ENCODE assay signal across 21 cellular contexts in the genomic region with DNA sequence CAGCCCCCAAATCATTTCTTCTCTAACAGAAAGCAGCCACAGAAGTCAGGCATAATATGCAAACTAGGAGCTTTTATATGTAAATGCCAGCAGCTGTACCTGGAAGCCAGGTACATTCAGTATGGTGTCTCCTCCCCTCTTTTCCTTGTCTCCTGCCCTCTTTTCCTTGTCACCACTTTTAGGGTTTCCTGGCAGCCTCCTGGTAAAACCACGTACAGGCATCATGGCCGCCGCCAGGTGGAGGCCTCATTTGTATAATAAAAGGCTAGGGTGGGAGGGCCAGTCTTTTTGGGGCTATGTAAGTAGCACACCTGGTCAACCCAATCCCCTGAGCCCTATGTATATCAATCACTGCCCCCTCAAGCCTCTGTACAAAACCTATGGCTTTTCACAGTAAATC.
"Had no signal": no experiment of that assay in that cellular context is flagged by ENCODE, and none has a peak within 500 bp of the region (broad histone marks: within the 10 kb centered on the region; RNA-seq: fewer than 3 reads in every experiment).

No MANE protein-coding gene starts in this region.

- H3K9me3 Mint-ChIP-seq: activated T-helper 1 cell treated with anti-CD3 and anti-CD28 coated beads, Interleukin-12 subunit alpha, Interleukin-12 subunit beta, Interleukin-2, Interleukin-4 antibody, amounts not matched to agents 30 ng/mL and 10 ng/mL and 1 ng/mL, durations not matched to agents 14 hours and 24 hours and 36 hours; nephron had no signal

- H3K27me3 ChIP-seq: gastrocnemius medialis, heart left ventricle, tibial nerve, vagina had no signal

- H3K27ac Mint-ChIP-seq: activated T-helper 1 cell treated with anti-CD3 and anti-CD28 coated beads, Interleukin-12 subunit alpha, Interleukin-12 subunit beta, Interleukin-2, Interleukin-4 antibody, amounts not matched to agents 30 ng/mL and 10 ng/mL and 1 ng/mL, durations not matched to agents 14 hours and 24 hours and 36 hours; nephron; progenitor cell of endocrine pancreas had no signal

- H3K4me3 ChIP-seq: gastrocnemius medialis, heart left ventricle, tibial nerve, vagina had no signal

- FAIRE-seq: small intestine had no signal

- H3K9me3 ChIP-seq: gastrocnemius medialis, heart left ventricle, tibial nerve, vagina had no signal

- DNase-seq: activated CD4-positive, CD25-positive, alpha-beta regulatory T cell treated with anti-CD3 and anti-CD28 coated beads, Interleukin-2, amount 50 U/mL, for 72 hours; activated naive CD4-positive, alpha-beta T cell; aorta; cerebellar nuclear complex; erythroblast; gastrocnemius medialis; heart left ventricle; kidney glomerular epithelial cell; occipital lobe; right cardiac atrium; small intestine; stimulated activated CD4-positive, alpha-beta T cell treated with anti-CD3 and anti-CD28 coated beads, Interleukin-4, amount 100 ng/mL, for 4 hours; stimulated activated CD8-positive, alpha-beta memory T cell treated with anti-CD3 and anti-CD28 coated beads, Interleukin-4, amount 100 ng/mL, for 48 hours; stimulated activated naive CD4-positive, alpha-beta T cell treated with Interleukin-2 at 50 U/mL for 16 hours; substantia nigra; T-helper 9 cell had no signal

- H3K36me3 ChIP-seq: gastrocnemius medialis, heart left ventricle, tibial nerve, vagina had no signal

- H3K27me3 Mint-ChIP-seq: progenitor cell of endocrine pancreas had no signal

- H3K4me3 Mint-ChIP-seq: activated T-helper 1 cell treated with anti-CD3 and anti-CD28 coated beads, Interleukin-12 subunit alpha, Interleukin-12 subunit beta, Interleukin-2, Interleukin-4 antibody, amounts not matched to agents 30 ng/mL and 10 ng/mL and 1 ng/mL, durations not matched to agents 14 hours and 24 hours and 36 hours; nephron had no signal

- H3K27ac ChIP-seq: gastrocnemius medialis, heart left ventricle, tibial nerve, vagina had no signal

- H3K4me1 ChIP-seq: gastrocnemius medialis had no signal
